Comparison of ENCODE assay signal across 8 cellular contexts in genomic region chr3:126084667-126085180, GRCh38. TPM values are rescaled to one million over a fixed set of nuclear protein-coding genes. Genes with fewer than 3 reads are reported as not detected.
DNase-seq lines count a peak whose midpoint lies in the region; ATAC-seq and TF ChIP-seq lines count a peak whose summit lies in the region.

No MANE protein-coding gene starts in this region.

- H3K4me3 ChIP-seq in BLaER1, result peak overlapping the region; percentile 72
- peak overlapping the region; percentile 82 for H3K4me3 ChIP-seq in Loucy (ENCODE audit: low read length, poor library complexity, severe bottlenecking)

- peaks cover 8% of the 10 kb centered on the region for H3K27me3 Mint-ChIP-seq in dendritic cell treated with granulocyte-macrophage colony-stimulating factor and Interleukin-4, amounts not matched to agents 40 ng/mL and 50 ng/mL, for 4 days
- no peaks in the 10 kb centered on the region for H3K27me3 Mint-ChIP-seq in natural killer cell treated with Interleukin-12 subunit alpha and Interleukin-12 subunit beta and Interleukin-15 and Interleukin-18, amount 100 ng/mL, for 72 hours

- H3K36me3 Mint-ChIP-seq in dendritic cell treated with granulocyte-macrophage colony-stimulating factor and Interleukin-4, amounts not matched to agents 40 ng/mL and 50 ng/mL, for 4 days (ENCODE audit: low read depth), result no peaks in the 10 kb centered on the region
- no peaks in the 10 kb centered on the region for H3K36me3 Mint-ChIP-seq in natural killer cell treated with Interleukin-12 subunit alpha and Interleukin-12 subunit beta and Interleukin-15 and Interleukin-18, amount 100 ng/mL, for 72 hours

- H3K4me1 Mint-ChIP-seq in dendritic cell treated with granulocyte-macrophage colony-stimulating factor and Interleukin-4, amounts not matched to agents 40 ng/mL and 50 ng/mL, for 4 days (ENCODE audit: low read depth), result peaks cover 7% of the 10 kb centered on the region
- H3K4me1 Mint-ChIP-seq in natural killer cell treated with Interleukin-12 subunit alpha and Interleukin-12 subunit beta and Interleukin-15 and Interleukin-18, amount 100 ng/mL, for 72 hours (ENCODE audit: low read depth in 2 of 2), result peaks cover 20 to 23% of the 10 kb centered on the region in 2 donors

- intact Hi-C loops in dendritic cell treated with granulocyte-macrophage colony-stimulating factor and Interleukin-4, amounts not matched to agents 40 ng/mL and 50 ng/mL, for 4 days (cut with micrococcal nuclease), result loop anchor here (10.0 kb wide), 1 partner anchor 90 kb away; no protein-coding TSS in a partner anchor

- no peak overlapping the region for H3K27ac Mint-ChIP-seq in dendritic cell treated with granulocyte-macrophage colony-stimulating factor and Interleukin-4, amounts not matched to agents 40 ng/mL and 50 ng/mL, for 4 days
- H3K27ac Mint-ChIP-seq in natural killer cell treated with Interleukin-12 subunit alpha and Interleukin-12 subunit beta and Interleukin-15 and Interleukin-18, amount 100 ng/mL, for 72 hours, result peak overlapping the region; percentile 66 to 69

- peaks cover 8% of the 10 kb centered on the region for H3K79me2 ChIP-seq in Loucy (ENCODE audit: insufficient read depth, low read length)

- no peaks in the 10 kb centered on the region for H3K9me3 Mint-ChIP-seq in dendritic cell treated with granulocyte-macrophage colony-stimulating factor and Interleukin-4, amounts not matched to agents 40 ng/mL and 50 ng/mL, for 4 days
- no peaks in the 10 kb centered on the region for H3K9me3 Mint-ChIP-seq in natural killer cell treated with Interleukin-12 subunit alpha and Interleukin-12 subunit beta and Interleukin-15 and Interleukin-18, amount 100 ng/mL, for 72 hours

- H3K27me3 ChIP-seq in BLaER1, result no peaks in the 10 kb centered on the region
- H3K27me3 ChIP-seq in Loucy (ENCODE audit: insufficient read depth, low read length, poor library complexity, severe bottlenecking), result peaks cover 4% of the 10 kb centered on the region

- H3K9me3 ChIP-seq in BLaER1, result peaks cover 29% of the 10 kb centered on the region
- peaks cover 9% of the 10 kb centered on the region; the same call in 1 of the 2 replicates for H3K9me3 ChIP-seq in Loucy (ENCODE audit: insufficient read depth, low read depth, low read length)

- H3K9ac ChIP-seq in BLaER1 (peak overlapping the region; percentile 86), Loucy (ENCODE audit: low read depth, low read length, poor library complexity, severe bottlenecking) (peak overlapping the region; percentile 81)

- H4K20me1 ChIP-seq in BLaER1 (no peaks in the 10 kb centered on the region), Loucy (ENCODE audit: insufficient read depth, low read length, poor library complexity, severe bottlenecking) (no peaks in the 10 kb centered on the region)

- no peaks in the 10 kb centered on the region for H3F3A ChIP-seq in Loucy (ENCODE audit: low read depth)

- no peak for TF ChIP-seq CTCF in Loucy (conservative IDR thresholded peaks at IDR 0.05; ENCODE audit: low read length)

- no peaks in the 10 kb centered on the region for H3K9me2 ChIP-seq in Loucy (replicated peaks; ENCODE audit: low read depth, low read length)

- no peak overlapping the region for H3K27ac ChIP-seq in BLaER1

- H3K4me1 ChIP-seq in BLaER1, result peaks cover 16% of the 10 kb centered on the region
- peaks cover 13% of the 10 kb centered on the region for H3K4me1 ChIP-seq in Loucy (ENCODE audit: insufficient read depth, low read length, poor library complexity, severe bottlenecking)

- H2AFZ ChIP-seq in Loucy (ENCODE audit: low read length), result peak overlapping the region; percentile 64

- H3K36me3 ChIP-seq in BLaER1, result no peaks in the 10 kb centered on the region
- no peaks in the 10 kb centered on the region for H3K36me3 ChIP-seq in Loucy (ENCODE audit: insufficient read depth, low read length)

- no peak for ATAC-seq in natural killer cell treated with Interleukin-12 subunit alpha and Interleukin-12 subunit beta and Interleukin-15 and Interleukin-18, amount 100 ng/mL, for 72 hours
- no peak for ATAC-seq in GM18511 (IDR thresholded peaks at IDR 0.05; ENCODE audit: unreplicated experiment)

- H3K4me3 Mint-ChIP-seq in dendritic cell treated with granulocyte-macrophage colony-stimulating factor and Interleukin-4, amounts not matched to agents 40 ng/mL and 50 ng/mL, for 4 days, result peak overlapping the region; percentile 84
- peak overlapping the region; percentile 73 for H3K4me3 Mint-ChIP-seq in natural killer cell treated with Interleukin-12 subunit alpha and Interleukin-12 subunit beta and Interleukin-15 and Interleukin-18, amount 100 ng/mL, for 72 hours

- H3K4me2 ChIP-seq in BLaER1 (peak overlapping the region; percentile 58), Loucy (ENCODE audit: low read depth, low read length, poor library complexity, severe bottlenecking) (peak overlapping the region; percentile 90)

- no peak for DNase-seq in natural killer cell treated with Interleukin-12 subunit alpha and Interleukin-12 subunit beta and Interleukin-15 and Interleukin-18, amount 100 ng/mL, for 72 hours (ENCODE audit: low spot score)
- DNase-seq in effector CD4-positive, alpha-beta T cell, result no peak
- DNase-seq in ureter (ENCODE audit: low spot score) (no peak), Ammon's horn (ENCODE audit: low spot score) (no peak)

RNA-seq across cellular contexts. Expression of gene SLC41A3, which starts 0.8 kb away (rescaled TPM):
- total RNA-seq in natural killer cell treated with Interleukin-12 subunit alpha and Interleukin-12 subunit beta and Interleukin-15 and Interleukin-18, amount 100 ng/mL, for 72 hours, result 10 to 100 TPM; 30.4 to 36.4 TPM
- 72.0 TPM for total RNA-seq in ureter
